ENCODE assay signal across 21 cellular contexts in the genomic region with DNA sequence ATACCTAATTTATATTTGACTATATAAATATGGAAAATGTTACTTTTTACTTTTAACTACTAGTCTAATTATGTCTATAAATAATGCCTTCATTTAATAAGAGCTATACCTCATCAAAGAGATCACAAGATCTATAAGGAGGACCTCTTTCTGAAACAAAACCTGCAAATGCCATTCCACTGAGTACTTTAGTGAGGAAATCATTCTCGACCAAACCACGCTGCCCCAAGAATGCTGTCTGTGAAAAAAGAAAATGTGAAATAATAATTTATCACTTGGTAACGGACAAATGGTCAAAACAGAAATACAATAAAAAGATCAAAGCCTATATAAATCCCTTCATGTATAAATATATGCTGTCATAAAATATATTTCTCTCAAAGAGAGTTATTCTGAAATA.
"Had no signal": no experiment of that assay in that cellular context is flagged by ENCODE, and none has a peak within 500 bp of the region (broad histone marks: within the 10 kb centered on the region; RNA-seq: fewer than 3 reads in every experiment).

No MANE protein-coding gene starts in this region.

- ATAC-seq: left cardiac atrium; left lung; naive thymus-derived CD4-positive, alpha-beta T cell; sciatic nerve; stimulated activated effector memory CD8-positive, alpha-beta T cell treated with anti-CD3 and anti-CD28 coated beads, Interleukin-12 subunit alpha, Interleukin-12 subunit beta, amount 100 ng/mL, for 72 hours had no signal

- H3K4me3 ChIP-seq: dorsolateral prefrontal cortex, left lung, prostate gland, right atrium auricular region, testis, tibial artery, upper lobe of left lung had no signal

- H3K4me3 Mint-ChIP-seq: naive thymus-derived CD4-positive, alpha-beta T cell; nephron progenitor cell; stimulated activated effector memory CD8-positive, alpha-beta T cell treated with anti-CD3 and anti-CD28 coated beads, Interleukin-12 subunit alpha, Interleukin-12 subunit beta, amount 100 ng/mL, for 72 hours had no signal

- H3K36me3 ChIP-seq: prostate gland had no signal

- H3K9me3 ChIP-seq: left lung, prostate gland, testis, tibial artery, upper lobe of left lung had no signal

- H3K4me1 ChIP-seq: left lung, prostate gland, right atrium auricular region, testis, tibial artery, upper lobe of left lung had no signal

- H3K9me3 Mint-ChIP-seq: stimulated activated effector memory CD8-positive, alpha-beta T cell treated with anti-CD3 and anti-CD28 coated beads, Interleukin-12 subunit alpha, Interleukin-12 subunit beta, amount 100 ng/mL, for 72 hours had no signal

- DNase-seq: dorsolateral prefrontal cortex; effector CD4-positive, alpha-beta T cell; head of caudate nucleus; left cardiac atrium; left lung; mesendoderm; midbrain; naive thymus-derived CD4-positive, alpha-beta T cell; nephron progenitor cell; nucleus accumbens; stimulated activated CD4-positive, alpha-beta T cell treated with anti-CD3 and anti-CD28 coated beads, Interleukin-2, amount 100 ng/mL, for 24 hours; stimulated activated CD4-positive, alpha-beta T cell treated with anti-CD3 and anti-CD28 coated beads, Interleukin-4, amount 100 ng/mL, for 24 hours; stimulated activated naive CD4-positive, alpha-beta T cell treated with Interleukin-2 at 50 U/mL for 16 hours; substantia nigra; testis; tibial artery; upper lobe of left lung had no signal

- H3K27ac ChIP-seq: dorsolateral prefrontal cortex, left lung, prostate gland, right atrium auricular region, testis, tibial artery, upper lobe of left lung had no signal

- H3K4me1 Mint-ChIP-seq: naive thymus-derived CD4-positive, alpha-beta T cell; nephron progenitor cell; stimulated activated effector memory CD8-positive, alpha-beta T cell treated with anti-CD3 and anti-CD28 coated beads, Interleukin-12 subunit alpha, Interleukin-12 subunit beta, amount 100 ng/mL, for 72 hours had no signal

- H3K27me3 Mint-ChIP-seq: naive thymus-derived CD4-positive, alpha-beta T cell had no signal

- H3K27me3 ChIP-seq: dorsolateral prefrontal cortex, left lung, right atrium auricular region, testis, tibial artery, upper lobe of left lung had no signal

- H3K27ac Mint-ChIP-seq: naive thymus-derived CD4-positive, alpha-beta T cell; nephron progenitor cell; stimulated activated effector memory CD8-positive, alpha-beta T cell treated with anti-CD3 and anti-CD28 coated beads, Interleukin-12 subunit alpha, Interleukin-12 subunit beta, amount 100 ng/mL, for 72 hours had no signal
